ENCODE assay signal across 9 cellular contexts in the genomic region with DNA sequence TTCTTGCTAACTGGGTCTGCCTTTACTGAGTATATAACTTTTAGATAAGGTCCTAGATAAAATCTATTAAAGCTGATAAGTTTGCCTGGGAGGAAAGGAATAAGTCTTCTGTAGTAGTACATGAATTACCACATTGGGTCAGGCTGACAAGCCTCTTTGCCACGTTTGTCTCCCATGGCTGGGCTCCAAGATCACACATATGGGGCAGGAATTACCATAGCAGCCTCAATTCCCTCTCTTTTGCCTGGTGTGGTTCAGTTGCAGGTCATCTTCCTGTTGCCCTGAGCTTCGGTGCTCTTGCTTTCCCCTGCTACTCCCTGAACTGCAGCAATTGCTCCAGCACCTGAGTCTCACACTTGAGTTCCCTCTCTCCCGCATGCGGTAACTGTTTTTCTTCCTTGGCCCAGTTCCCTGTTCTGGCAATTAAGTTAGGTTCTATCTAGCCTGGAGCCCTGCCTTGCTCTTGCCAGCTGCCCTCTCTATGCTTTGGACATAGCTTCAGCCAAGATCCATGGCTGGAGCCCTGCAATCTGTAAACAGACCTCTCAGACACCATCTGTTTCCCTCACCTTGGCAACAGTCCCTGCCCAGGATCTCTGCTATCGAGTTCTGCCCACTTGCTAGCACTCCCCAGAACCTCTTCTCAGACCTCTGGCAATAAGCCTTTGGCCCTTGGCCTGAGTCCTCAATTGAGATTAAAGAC. TPM values are rescaled to one million over a fixed set of nuclear protein-coding genes. Genes with fewer than 3 reads are reported as not detected.
A peak's percentile ranks its signal among the peaks of the same experiment; 100 is the strongest.
DNase-seq lines count a peak whose midpoint lies in the region; ATAC-seq and TF ChIP-seq lines count a peak whose summit lies in the region.
"Had no signal": no experiment of that assay in that cellular context is flagged by ENCODE, and none has a peak within 500 bp of the region (broad histone marks: within the 10 kb centered on the region; RNA-seq: fewer than 3 reads in every experiment).

No MANE protein-coding gene starts in this region.

- H2BK15ac ChIP-seq in H9 (ENCODE audit: low read depth, low read length): no peak overlapping the region

- no peak overlapping the region for H3T11ph ChIP-seq in H9 (ENCODE audit: low read length)

- H3K4me3 ChIP-seq in breast epithelium (no peak overlapping the region), lung (no peak overlapping the region), esophagus squamous epithelium (no peak overlapping the region)

- no peak overlapping the region for H2BK20ac ChIP-seq in H9 (ENCODE audit: low read depth, low read length, poor library complexity, severe bottlenecking)

- intact Hi-C loops in breast epithelium (cut with DNase I; ENCODE audit: low total_unique reads): no loop called here
- intact Hi-C loops in esophagus squamous epithelium (cut with DNase I): no loop called here

- DNase-seq in COLO668 (lab: John Stamatoyannopoulos, UW; ENCODE audit: unreplicated experiment) (peak; percentile 75), NCI-H2107 treated with DMSO at 0.1 percent for 48 hours (lab: John Stamatoyannopoulos, UW; ENCODE audit: unreplicated experiment) (peak; percentile 65), breast epithelium (ENCODE audit: low spot score in 2 of 2) (peak in 1 of 2 donors; percentile 70), lung (ENCODE audit: low spot score) (peak; percentile 86), esophagus squamous epithelium (lab: John Stamatoyannopoulos, UW) (no peak), HT-29 (ENCODE audit: low spot score) (no peak), H9 (no peak)
- DNase-seq: stimulated activated naive CD4-positive, alpha-beta T cell had no signal

- peak; percentile 66 for ATAC-seq in lung (ENCODE audit: insufficient read depth, low FRiP score)
- no peak for ATAC-seq in HG03025 (IDR thresholded peaks at IDR 0.05; ENCODE audit: low FRiP score, unreplicated experiment)

- no peak overlapping the region for H2BK120ac ChIP-seq in H9 (ENCODE audit: low read depth, low read length, poor library complexity, severe bottlenecking)

- peaks cover 7% of the 10 kb centered on the region for H3K27me3 Mint-ChIP-seq in H9 (ENCODE audit: low read depth)

- H3K23ac ChIP-seq in H9 (ENCODE audit: insufficient read length, low read depth, low read length): no peak overlapping the region

- H3K9ac ChIP-seq in H9 (ENCODE audit: extremely low read depth, insufficient read length, low read length): no peak overlapping the region

- no peak overlapping the region for H2BK5ac ChIP-seq in H9 (ENCODE audit: insufficient read length, low read length)

- H3K4me1 ChIP-seq in breast epithelium (no peaks in the 10 kb centered on the region), lung (ENCODE audit: control insufficient read depth in 2 of 2, insufficient read depth in 2 of 2, low read length in 2 of 2) (peaks cover 0 to 6% of the 10 kb centered on the region in 2 donors), esophagus squamous epithelium (peaks cover 0 to 12% (median 5%) of the 10 kb centered on the region in 3 donors), H9 (ENCODE audit: insufficient read depth, low read length) (peaks cover 3% of the 10 kb centered on the region; the same call in 1 of the 2 replicates)

- no peaks in the 10 kb centered on the region for H3K36me3 ChIP-seq in breast epithelium
- no peaks in the 10 kb centered on the region for H3K36me3 ChIP-seq in lung (ENCODE audit: control insufficient read depth in 2 of 2, insufficient read depth in 2 of 2, low read length in 2 of 2)
- no peaks in the 10 kb centered on the region for H3K36me3 ChIP-seq in esophagus squamous epithelium

- H3K27ac ChIP-seq in breast epithelium (peak overlapping the region; percentile 66 to 75), lung (ENCODE audit: low read depth in 1 of 2, low read length in 1 of 2) (peak overlapping the region; percentile 28 to 85), esophagus squamous epithelium (no peak overlapping the region), H9 (ENCODE audit: insufficient read length, low read depth, low read length) (no peak overlapping the region)

- no peak overlapping the region for H3K14ac ChIP-seq in H9 (ENCODE audit: insufficient read depth, low read length)

- no peaks in the 10 kb centered on the region for H4K20me1 ChIP-seq in H9 (ENCODE audit: control insufficient read depth, insufficient read depth, insufficient read length)

- TF ChIP-seq CTCF in breast epithelium (IDR thresholded peaks at IDR 0.05) (no peak), lung (IDR thresholded peaks at IDR 0.05; ENCODE audit: control extremely low read depth, extremely low read depth) (no peak), esophagus squamous epithelium (IDR thresholded peaks at IDR 0.05) (no peak), H9 (conservative IDR thresholded peaks at IDR 0.05) (no peak)

- H3K79me2 ChIP-seq in H9 (ENCODE audit: insufficient read depth, low read length): no peaks in the 10 kb centered on the region

- H3K9me3 Mint-ChIP-seq in H9: no peaks in the 10 kb centered on the region

- H4K5ac ChIP-seq in H9 (ENCODE audit: insufficient read length, low read depth, low read length): no peak overlapping the region

- H3K56ac ChIP-seq in H9 (ENCODE audit: insufficient read length, low read depth, low read length): no peak overlapping the region

- WGBS in lung, 2 donors: 39 to 55% methylated on average over 5 of the region's 5 CpGs
- 9 to 18% methylated on average over 5 of the region's 5 CpGs for WGBS in esophagus squamous epithelium, 2 donors
- no CpG with 5 or more reads among the region's 5 CpGs for WGBS in H9 (ENCODE audit: extremely low coverage, insufficient read length, low lambda C conversion rate)

- H3K4me2 ChIP-seq in H9 (ENCODE audit: insufficient read depth, insufficient read length, low read length): no peak overlapping the region

- no peaks in the 10 kb centered on the region for H3K9me3 ChIP-seq in breast epithelium
- H3K9me3 ChIP-seq in lung (ENCODE audit: control insufficient read depth in 2 of 2, insufficient read depth in 1 of 2, low read length in 1 of 2): peaks cover 0 to 3% of the 10 kb centered on the region in 2 donors
- no peaks in the 10 kb centered on the region for H3K9me3 ChIP-seq in esophagus squamous epithelium
- no peaks in the 10 kb centered on the region for H3K9me3 ChIP-seq in H9 (ENCODE audit: control insufficient read depth, low read depth, low read length)

- H2AFZ ChIP-seq in H9 (ENCODE audit: low read length): no peak overlapping the region

- H4K8ac ChIP-seq in H9 (replicated peaks; ENCODE audit: insufficient read length, low read depth, low read length): no peak overlapping the region

- H3K4me3 Mint-ChIP-seq in H9: no peak overlapping the region

- H3K27me3 ChIP-seq in breast epithelium (no peaks in the 10 kb centered on the region), lung (ENCODE audit: control insufficient read depth, insufficient read depth) (no peaks in the 10 kb centered on the region), esophagus squamous epithelium (peaks cover 0 to 9% (median 0%) of the 10 kb centered on the region in 4 donors), H9 (ENCODE audit: insufficient read depth, low read length) (no peaks in the 10 kb centered on the region)

- H3K79me1 ChIP-seq in H9 (ENCODE audit: insufficient read depth, low read depth, low read length, poor library complexity, severe bottlenecking): no peaks in the 10 kb centered on the region

- no peaks in the 10 kb centered on the region for H3K36me3 Mint-ChIP-seq in H9 (ENCODE audit: insufficient read depth in 1 of 3, low read depth in 3 of 3)

- H3K4ac ChIP-seq in H9 (ENCODE audit: low read depth, low read length): no peak overlapping the region

- H3K18ac ChIP-seq in H9 (ENCODE audit: insufficient read length, low read depth, low read length): no peak overlapping the region

- no peak overlapping the region for H4K91ac ChIP-seq in H9 (ENCODE audit: insufficient read length, low read depth, low read length)

- no peak overlapping the region for H2AK5ac ChIP-seq in H9 (ENCODE audit: insufficient read length, low read length)

- no peaks in the 10 kb centered on the region for H3K23me2 ChIP-seq in H9 (ENCODE audit: insufficient read length, low read depth, low read length, poor library complexity, severe bottlenecking)

- 0 out of 7 replicates have a peak overlapping the region, but pooled peaks of 1 of the 3 experiments have one; percentile 5 for H3K27ac Mint-ChIP-seq in H9

- TF ChIP-seq POLR2A in breast epithelium (IDR thresholded peaks at IDR 0.05): no peak
- TF ChIP-seq POLR2A in esophagus squamous epithelium (IDR thresholded peaks at IDR 0.05): no peak

- peaks cover 22% of the 10 kb centered on the region in 2 experiments for H3K4me1 Mint-ChIP-seq in H9

- no peak overlapping the region for H2BK12ac ChIP-seq in H9 (ENCODE audit: insufficient read length, low read depth, low read length)

RNA-seq across cellular contexts. Expression of gene GLT8D2, which starts 5.8 kb away (rescaled TPM):
- total RNA-seq in breast epithelium: 10 to 100 TPM in 2 of 3 donors, 1 to 10 TPM in 1; 8.6 to 20.8 (median 16.1) TPM
- 10 to 100 TPM in 1 of 2 donors, 1 to 10 TPM in 1; 7.3 to 36.5 TPM for total RNA-seq in lung
- polyA plus RNA-seq in lung: 1 to 10 TPM; 1.6 to 4.9 TPM
- total RNA-seq in esophagus squamous epithelium: 1 to 10 TPM in 2 of 4 donors, under 1 TPM in 1, not detected in 1; 0.61 to 4.8 (median 2.7) TPM
- not detected in 2 replicates for total RNA-seq in HT-29 (2014; rRNA removed; shearing (Covaris generic))
- total RNA-seq in H9 (2021): 2.9 and 3.8 TPM in 2 replicates

RNA-seq across cellular contexts. Expression of gene HCFC2, which starts 8.5 kb away (rescaled TPM):
- 10 to 100 TPM; 20.3 to 26.2 (median 23.2) TPM for total RNA-seq in breast epithelium
- 10 to 100 TPM; 14.4 to 30.5 TPM for total RNA-seq in lung
- polyA plus RNA-seq in lung: 1 to 10 TPM; 5.8 to 7.1 TPM
- total RNA-seq in esophagus squamous epithelium: 10 to 100 TPM; 10.1 to 17.7 (median 14.7) TPM
- total RNA-seq in HT-29 (2014; rRNA removed; shearing (Covaris generic)): 0.97 and 1.4 TPM in 2 replicates
- total RNA-seq in H9 (2021): 1.4 and 1.9 TPM in 2 replicates

Comparison
In these comparisons a context has a peak if more than half of its experiments do, and no peak if none do; other contexts are left out.
1. DNase-seq: peak in COLO668 (single experiment), NCI-H2107 treated with DMSO at 0.1 percent for 48 hours (single experiment) and lung (single experiment); none in esophagus squamous epithelium (single experiment), HT-29 (single experiment) and H9 (single experiment).
2. H3K27ac ChIP-seq: peak in breast epithelium (2 of 2) and lung (2 of 2); none in esophagus squamous epithelium (0 of 4) and H9 (single experiment).